In the genomic region with DNA sequence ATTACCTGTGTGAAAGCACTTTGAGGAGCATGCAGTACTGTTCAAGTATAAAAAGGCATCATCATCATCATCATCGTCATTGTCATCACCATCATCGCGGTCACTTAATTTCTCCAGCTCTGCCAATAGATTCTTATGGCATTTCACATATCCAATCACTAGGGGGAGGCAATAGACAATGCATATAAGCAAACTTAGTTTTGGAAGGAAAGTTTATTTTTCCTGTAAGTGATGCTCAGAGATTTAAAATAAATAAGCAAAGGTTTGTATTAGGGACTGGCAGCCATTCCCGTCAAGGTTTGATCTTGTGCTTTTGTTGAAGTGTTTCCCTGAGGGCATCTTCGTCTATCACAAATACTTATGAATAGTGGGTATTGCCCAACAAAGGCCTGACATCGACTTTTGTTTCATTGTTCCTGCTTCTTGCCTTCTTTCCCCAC, we compare ENCODE assay signal across 7 cellular contexts.
DNase-seq lines count a peak whose midpoint lies in the region; ATAC-seq, FAIRE-seq and TF ChIP-seq lines count a peak whose summit lies in the region.

No MANE protein-coding gene starts in this region.

- intact Hi-C loops in vagina (cut with DNase I) = loop anchor here (10.0 kb wide), 1 partner anchor 767 kb away; no protein-coding TSS in a partner anchor

- dilution Hi-C loops in keratinocyte (cut with MboI; ENCODE audit: extremely low pct_ligation_motif_present, low sequenced_read_pairs) = no loop called here

- DNase-seq in GM10248 (ENCODE audit: extremely low spot score) (no peak), NCI-H146 treated with DMSO at 0.1 percent for 48 hours (lab: John Stamatoyannopoulos, UW; ENCODE audit: unreplicated experiment) (peak; percentile 12), astrocyte (ENCODE audit: low read depth) (peak; percentile 50), keratinocyte (ENCODE audit: low read depth, low spot score) (no peak), vagina (ENCODE audit: extremely low spot score in 2 of 2) (no peak)
- DNase-seq in stimulated activated CD4-positive, alpha-beta T cell treated with anti-CD3 and anti-CD28 coated beads, Interleukin-4, amount 100 ng/mL, for 24 hours = no peak

- no peaks in the 10 kb centered on the region for H3K27me3 Mint-ChIP-seq in astrocyte (ENCODE audit: low read depth, unreplicated experiment)

- no peaks in the 10 kb centered on the region for H3K9me1 ChIP-seq in keratinocyte (ENCODE audit: control insufficient read depth, extremely low read depth, insufficient read depth, low read length)

- H3K4me1 ChIP-seq in astrocyte (ENCODE audit: insufficient read depth, low read length) (no peaks in the 10 kb centered on the region), keratinocyte (ENCODE audit: control insufficient read depth, extremely low read depth, insufficient read depth, low read length) (peaks cover 10% of the 10 kb centered on the region), vagina (no peaks in the 10 kb centered on the region)

- no peak overlapping the region for H3K27ac ChIP-seq in astrocyte (ENCODE audit: low read depth, low read length)
- no peak overlapping the region for H3K27ac ChIP-seq in keratinocyte (ENCODE audit: control insufficient read depth, insufficient read depth, low read length)
- H3K27ac ChIP-seq in vagina = no peak overlapping the region

- FAIRE-seq in astrocyte (lab: Jason Lieb, UNC) (peak; percentile 92), keratinocyte (lab: Jason Lieb, UNC) (peak; percentile 64)

- H3K4me2 ChIP-seq in astrocyte (ENCODE audit: low read length) (no peak overlapping the region), keratinocyte (ENCODE audit: control insufficient read depth, extremely low read depth, insufficient read depth, low read depth, low read length) (no peak overlapping the region)

- H3K9me3 ChIP-seq in astrocyte (ENCODE audit: insufficient read depth, low read depth, low read length) (no peaks in the 10 kb centered on the region), keratinocyte (ENCODE audit: control insufficient read depth, low read depth, low read length) (peaks cover 4% of the 10 kb centered on the region), vagina (no peaks in the 10 kb centered on the region)

- H3K4me1 Mint-ChIP-seq in astrocyte (ENCODE audit: low read depth, unreplicated experiment) = no peaks in the 10 kb centered on the region

- TF ChIP-seq CTCF in GM10248 (IDR thresholded peaks at IDR 0.05; ENCODE audit: control extremely low read depth, extremely low read depth, low read depth, missing control alignments) (peak; percentile 65), astrocyte (IDR thresholded peaks at IDR 0.05; ENCODE audit: insufficient read depth, low read depth, low read length) (peak; percentile 83), keratinocyte (optimal IDR thresholded peaks at IDR 0.05 in 1 of 3, IDR thresholded peaks at IDR 0.05 in 1 of 3, conservative IDR thresholded peaks at IDR 0.05 in 1 of 3; ENCODE audit: extremely low read depth in 1 of 3, insufficient read depth in 2 of 3, low read length in 3 of 3) (peak in 2 of 3 experiments; percentile 28 to 64), vagina (IDR thresholded peaks at IDR 0.05) (peak; percentile 63 to 71 (median 69))

- CTCF ChIA-PET in GM10248 (lab: Yijun Ruan, JAX) = interaction anchor here (0.6 to 2.3 kb wide), 5 partner anchors 9 to 767 kb away, joined by 3 to 5 read pairs (median 4); no protein-coding TSS in a partner anchor

- no peaks in the 10 kb centered on the region for H3K36me3 ChIP-seq in astrocyte (ENCODE audit: insufficient read depth, low read length)
- H3K36me3 ChIP-seq in keratinocyte (ENCODE audit: control insufficient read depth in 2 of 2, extremely low read depth in 1 of 2, insufficient read depth in 2 of 2, low read length in 2 of 2) = no peaks in the 10 kb centered on the region
- H3K36me3 ChIP-seq in vagina = no peaks in the 10 kb centered on the region

- no peaks in the 10 kb centered on the region for H3K27me3 ChIP-seq in astrocyte (ENCODE audit: insufficient read depth, low read length)
- H3K27me3 ChIP-seq in keratinocyte (ENCODE audit: control insufficient read depth, extremely low read depth, insufficient read depth, low read length) = peaks cover 1% of the 10 kb centered on the region
- no peaks in the 10 kb centered on the region for H3K27me3 ChIP-seq in vagina

- peaks cover 16% of the 10 kb centered on the region for H3K36me3 Mint-ChIP-seq in astrocyte (ENCODE audit: low read depth, unreplicated experiment)

- TF ChIP-seq POLR2A in vagina (IDR thresholded peaks at IDR 0.05) = no peak

- H2AFZ ChIP-seq in astrocyte (ENCODE audit: low read depth, low read length) (no peak overlapping the region), keratinocyte (ENCODE audit: control insufficient read depth, low read length) (no peak overlapping the region)

- ATAC-seq in GM18870 (IDR thresholded peaks at IDR 0.05; ENCODE audit: unreplicated experiment) = no peak

- POLR2A ChIA-PET in GM10248 (lab: Yijun Ruan, JAX) = no interaction called here

- H3K4me3 ChIP-seq in astrocyte (ENCODE audit: insufficient read depth, low read depth, low read length) (no peak overlapping the region), keratinocyte (ENCODE audit: control insufficient read depth in 2 of 3, extremely low read depth in 1 of 3, insufficient read depth in 2 of 3, low read depth in 1 of 3, low read length in 3 of 3) (no peak overlapping the region), vagina (no peak overlapping the region)

- H3K4me3 Mint-ChIP-seq in astrocyte (ENCODE audit: unreplicated experiment) = no peak overlapping the region

- H3K9me3 Mint-ChIP-seq in astrocyte (ENCODE audit: unreplicated experiment) = peaks cover 2% of the 10 kb centered on the region

- H3K79me2 ChIP-seq in astrocyte (ENCODE audit: insufficient read depth, low read length) (no peaks in the 10 kb centered on the region), keratinocyte (ENCODE audit: control insufficient read depth, insufficient read depth, low read length) (no peaks in the 10 kb centered on the region)

- H3K9ac ChIP-seq in astrocyte (ENCODE audit: low read length) (no peak overlapping the region), keratinocyte (ENCODE audit: control insufficient read depth, extremely low read depth, insufficient read depth, low read length) (no peak overlapping the region)

- no peaks in the 10 kb centered on the region for H4K20me1 ChIP-seq in astrocyte (ENCODE audit: insufficient read depth, low read length)
- H4K20me1 ChIP-seq in keratinocyte (ENCODE audit: control insufficient read depth, extremely low read depth, insufficient read depth, low read length) = no peaks in the 10 kb centered on the region

- H3K27ac Mint-ChIP-seq in astrocyte (ENCODE audit: unreplicated experiment) = no peak overlapping the region

Comparison
In these comparisons a context has a peak if more than half of its experiments do, and no peak if none do; other contexts are left out.
1. DNase-seq: peak in NCI-H146 treated with DMSO at 0.1 percent for 48 hours (single experiment) and astrocyte (single experiment); none in GM10248 (single experiment), keratinocyte (single experiment), vagina (0 of 2) and stimulated activated CD4-positive, alpha-beta T cell treated with anti-CD3 and anti-CD28 coated beads, Interleukin-4, amount 100 ng/mL, for 24 hours (single experiment).
2. Peak in every context shown above with its lines, with median percentiles within 50 percentile points of each other: CTCF ChIP-seq.